ENCODE assay signal across 1 cellular context in genomic region chr7:95549818-95550529, GRCh38.
TF ChIP-seq lines count a peak whose summit lies in the region.

No MANE protein-coding gene starts in this region.

TF ChIP-seq in K562, 482 proteins besides CTCF, POLR2A, EP300 and RAD21 (continued from another document and continues in another):
- TF ChIP-seq ZNF280A (IDR thresholded peaks at IDR 0.05; ENCODE audit: low read depth, partially characterized antibody) (no peak), KDM4B (IDR thresholded peaks at IDR 0.05; ENCODE audit: borderline replicate concordance in 2 of 2, low read depth in 1 of 2) (no peak), BCL6 (CRISPR knock-in tag; IDR thresholded peaks at IDR 0.05) (no peak), ZNF512 (tag; IDR thresholded peaks at IDR 0.05) (no peak), ARID4B (CRISPR knock-in tag; IDR thresholded peaks at IDR 0.05) (no peak), U2AF2 (optimal IDR thresholded peaks at IDR 0.05; ENCODE audit: low read depth, low read length) (no peak), BCOR (IDR thresholded peaks at IDR 0.05) (no peak), FOSL1 (tag; conservative IDR thresholded peaks at IDR 0.05) (peak; percentile 99), PTTG1 (tag; IDR thresholded peaks at IDR 0.05; ENCODE audit: low read depth) (no peak), ZNF347 (CRISPR knock-in tag; IDR thresholded peaks at IDR 0.05; ENCODE audit: low read depth) (no peak), MBD2 (IDR thresholded peaks at IDR 0.05; ENCODE audit: borderline replicate concordance, low read depth) (no peak), SMAD3 (CRISPR knock-in tag; conservative IDR thresholded peaks at IDR 0.05) (no peak), GTF2F1 (IDR thresholded peaks at IDR 0.05; ENCODE audit: low read depth, low read length) (no peak), ATF1 (CRISPR knock-in tag; IDR thresholded peaks at IDR 0.05) (no peak), ATF1 (tag; IDR thresholded peaks at IDR 0.05) (peak; percentile 52), ILF3 (IDR thresholded peaks at IDR 0.05; ENCODE audit: borderline replicate concordance) (no peak), ETV1 (tag; conservative IDR thresholded peaks at IDR 0.05; ENCODE audit: low read depth) (no peak), ZC3H4 (CRISPR knock-in tag; IDR thresholded peaks at IDR 0.05; ENCODE audit: borderline replicate concordance) (no peak), ZNF212 (CRISPR knock-in tag; IDR thresholded peaks at IDR 0.05) (no peak), ZNF449 (CRISPR knock-in tag; IDR thresholded peaks at IDR 0.05) (no peak), E4F1 (CRISPR knock-in tag; IDR thresholded peaks at IDR 0.05; ENCODE audit: borderline replicate concordance) (no peak), BRD4 (IDR thresholded peaks at IDR 0.05) (no peak), ZNF311 (CRISPR knock-in tag; IDR thresholded peaks at IDR 0.05) (no peak), MED1 (CRISPR knock-in tag; IDR thresholded peaks at IDR 0.05; ENCODE audit: borderline replicate concordance) (no peak), SREBF2 (CRISPR knock-in tag; IDR thresholded peaks at IDR 0.05) (no peak), CHD4 (IDR thresholded peaks at IDR 0.05; ENCODE audit: insufficient read depth, insufficient replicate concordance, low read depth, low read length, poor library complexity, severe bottlenecking) (no peak), AFF4 (CRISPR knock-in tag; IDR thresholded peaks at IDR 0.05) (no peak), HDAC1 (IDR thresholded peaks at IDR 0.05) (peak in 1 of 2 experiments; percentile 45; a peak in 1 of 4 replicates), SAP30 (IDR thresholded peaks at IDR 0.05; ENCODE audit: borderline replicate concordance, insufficient read depth, low read depth, low read length, poor library complexity, severe bottlenecking) (no peak), MAFK (IDR thresholded peaks at IDR 0.05; ENCODE audit: low read length) (no peak), SRSF9 (IDR thresholded peaks at IDR 0.05; ENCODE audit: borderline replicate concordance, low read depth, low read length) (no peak), NR0B1 (IDR thresholded peaks at IDR 0.05; ENCODE audit: partially characterized antibody) (no peak), ZZZ3 (IDR thresholded peaks at IDR 0.05) (no peak), CEBPB (tag; IDR thresholded peaks at IDR 0.05) (no peak), CHD2 (IDR thresholded peaks at IDR 0.05; ENCODE audit: low read depth, low read length) (no peak), CBX5 (IDR thresholded peaks at IDR 0.05; ENCODE audit: borderline replicate concordance, low read depth) (no peak), POLR2AphosphoS5 (IDR thresholded peaks at IDR 0.05; ENCODE audit: control insufficient read depth, insufficient read depth, low read depth, low read length) (peak; percentile 44; the same call in 1 of the 2 replicates), LCOR (CRISPR knock-in tag; IDR thresholded peaks at IDR 0.05) (peak; percentile 55; the same call in 1 of the 2 replicates), ZNF316 (IDR thresholded peaks at IDR 0.05) (no peak), ZNF583 (CRISPR knock-in tag; IDR thresholded peaks at IDR 0.05) (no peak), ZNF668 (CRISPR knock-in tag; IDR thresholded peaks at IDR 0.05) (no peak)
